7 cellular contexts compared by ENCODE assay signal in genomic region chr14:89185919-89186849, GRCh38.
A peak's percentile ranks its signal among the peaks of the same experiment; 100 is the strongest.
DNase-seq lines count a peak whose midpoint lies in the region; TF ChIP-seq lines count a peak whose summit lies in the region.

No MANE protein-coding gene starts in this region.

- H3F3A ChIP-seq in smooth muscle cell (ENCODE audit: low read depth), result peaks cover 14% of the 10 kb centered on the region

- peak; percentile 51 for DNase-seq in H4 (ENCODE audit: low spot score)
- peak; percentile 89 for DNase-seq in RWPE1 (ENCODE audit: low spot score)
- peak; percentile 20 for DNase-seq in fibroblast of the conjunctiva (ENCODE audit: low read depth)
- DNase-seq in smooth muscle cell (lab: John Stamatoyannopoulos, UW; ENCODE audit: unreplicated experiment), result no peak
- DNase-seq in ACHN, result no peak
- no peak for DNase-seq in mesenteric fat pad (ENCODE audit: low spot score)
- DNase-seq in GM19238 (ENCODE audit: insufficient read length, low spot score), result no peak

- peaks cover 25% of the 10 kb centered on the region for H3K4me1 ChIP-seq in smooth muscle cell (ENCODE audit: low read depth)

- CTCF ChIA-PET in RWPE1 (lab: Yijun Ruan, JAX), result interaction anchor here (0.6 kb wide), 2 partner anchors 145 to 163 kb away, joined by 3 to 5 read pairs; no protein-coding TSS in a partner anchor

- WGBS in smooth muscle cell (ENCODE audit: low lambda C conversion rate), result 51% methylated on average over 13 of the region's 13 CpGs

- H3K36me3 ChIP-seq in smooth muscle cell (ENCODE audit: low read depth), result no peaks in the 10 kb centered on the region

- H3K27ac ChIP-seq in RWPE1 (no peak overlapping the region), smooth muscle cell (ENCODE audit: low read depth) (peak overlapping the region; percentile 71)

- peaks cover 16% of the 10 kb centered on the region for H4K20me1 ChIP-seq in smooth muscle cell (ENCODE audit: low read depth)

- POLR2A ChIA-PET in RWPE1 (lab: Yijun Ruan, JAX; ENCODE audit: low non-redundant PET), result no interaction called here

- H3K4me2 ChIP-seq in smooth muscle cell, result peak overlapping the region; percentile 46

- H3K79me2 ChIP-seq in smooth muscle cell (ENCODE audit: low read depth), result no peaks in the 10 kb centered on the region

- in situ Hi-C loops in ACHN (cut with HindIII; ENCODE audit: low pct_ligation_motif_present, low pct_unique_long_range_greater_than_20kb, low sequenced_read_pairs), result no loop called here

- no peaks in the 10 kb centered on the region for H3K9me3 ChIP-seq in smooth muscle cell (replicated peaks; ENCODE audit: low read depth)

- TF ChIP-seq CTCF in RWPE1 (conservative IDR thresholded peaks at IDR 0.05; ENCODE audit: low read depth) (no peak), smooth muscle cell (IDR thresholded peaks at IDR 0.05; ENCODE audit: borderline replicate concordance, insufficient read depth, poor library complexity, severe bottlenecking) (no peak)

- no peak overlapping the region for H2AFZ ChIP-seq in smooth muscle cell (ENCODE audit: low read depth)

- H3K9ac ChIP-seq in smooth muscle cell (ENCODE audit: low read depth), result peak overlapping the region; percentile 7

- H3K27me3 ChIP-seq in smooth muscle cell (ENCODE audit: low read depth), result no peaks in the 10 kb centered on the region

- H3K4me3 ChIP-seq in smooth muscle cell, result no peak overlapping the region

Comparison
In these comparisons a context has a peak if more than half of its experiments do, and no peak if none do; other contexts are left out.
1. DNase-seq: peak in H4 (single experiment), RWPE1 (single experiment) and fibroblast of the conjunctiva (single experiment); none in smooth muscle cell (single experiment), ACHN (single experiment), mesenteric fat pad (single experiment) and GM19238 (single experiment).